10 cellular contexts compared by ENCODE assay signal in the genomic region with DNA sequence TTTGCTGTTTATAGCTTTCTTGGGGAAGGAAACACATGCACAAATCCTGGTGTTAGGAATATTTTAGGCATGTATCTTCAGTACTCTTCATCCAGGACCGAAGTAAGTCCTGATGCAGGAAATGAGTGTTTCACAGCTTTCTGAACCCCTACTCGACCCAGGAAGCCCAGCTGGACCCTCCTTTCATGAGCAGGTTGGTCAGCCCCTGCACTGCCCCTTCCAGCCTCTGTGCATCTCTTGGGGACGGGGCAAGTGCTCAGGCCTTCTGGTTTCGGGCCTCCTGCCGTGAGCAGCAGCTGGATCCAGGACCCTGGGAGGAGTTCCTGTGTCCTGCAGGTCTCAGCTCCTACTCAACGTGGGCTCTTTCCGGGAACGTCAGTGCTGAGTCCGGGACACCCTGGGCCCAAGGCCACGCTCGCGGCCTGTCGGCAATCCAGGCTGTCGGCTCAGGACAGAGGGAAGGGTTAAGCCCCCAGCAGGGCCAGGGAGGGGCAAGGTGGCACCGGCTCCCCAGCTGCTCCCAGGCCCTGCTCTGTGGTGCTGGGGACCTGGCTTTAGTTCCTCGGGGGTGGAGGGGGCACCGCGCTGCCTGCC. TPM values are rescaled to one million over a fixed set of nuclear protein-coding genes. Genes with fewer than 3 reads are reported as not detected.
DNase-seq lines count a peak whose midpoint lies in the region; ATAC-seq and TF ChIP-seq lines count a peak whose summit lies in the region.
"Not testable (repeated sequence)": the region's sequence is repeated elsewhere in the genome, so short reads cannot be mapped to it uniquely, and the experiment has no call there.
"Had no signal": no experiment of that assay in that cellular context is flagged by ENCODE, and none has a peak within 500 bp of the region (broad histone marks: within the 10 kb centered on the region; RNA-seq: fewer than 3 reads in every experiment).

No MANE protein-coding gene starts in this region.

- peak overlapping the region in 1 of 2 experiments; percentile 15 for H2BK12ac ChIP-seq in mesenchymal stem cell (ENCODE audit: low read length in 2 of 2)

- H2BK5ac ChIP-seq in mesenchymal stem cell (ENCODE audit: low read depth, low read length, poor library complexity, severe bottlenecking) = not testable (repeated sequence)

- intact Hi-C loops in Right ventricle myocardium inferior (cut with DNase I) (loop anchor here (5.0 kb wide), 1 partner anchor 137 kb away; no protein-coding TSS in a partner anchor), transverse colon (cut with DNase I; ENCODE audit: low total_unique reads) (loop anchor here (5.0 kb wide), 1 partner anchor 47 kb away; no protein-coding TSS in a partner anchor)

- WGBS in mesenchymal stem cell = 0% methylated on average over 2 of the region's 18 CpGs
- 16% methylated on average over 5 of the region's 18 CpGs; no CpG with 5 or more reads in 1 of the 2 donors for WGBS in transverse colon (ENCODE audit: low coverage in 1 of 2), 2 donors

- peak overlapping the region; percentile 73 for H3K27ac Mint-ChIP-seq in chondrocyte (ENCODE audit: unreplicated experiment)
- not testable (repeated sequence) for H3K27ac Mint-ChIP-seq in progenitor cell of endocrine pancreas

- H3K27me3 ChIP-seq in mesenchymal stem cell (ENCODE audit: control insufficient read depth in 1 of 2, insufficient read depth in 1 of 2, low read length in 2 of 2); transverse colon: not testable (repeated sequence)

- DNase-seq in EL = peak; percentile 46
- DNase-seq in OCI-M1 (lab: John Stamatoyannopoulos, UW) = peak; percentile 39
- not testable (repeated sequence) for DNase-seq in activated T-cell treated with anti-CD3 and anti-CD28 coated beads, Interleukin-2, amount 50 U/mL, for 4 hours; chondrocyte (ENCODE audit: low spot score); progenitor cell of endocrine pancreas (ENCODE audit: low spot score, unreplicated experiment); transverse colon
- DNase-seq in Right ventricle myocardium inferior (ENCODE audit: missing footprints) = peak; percentile 58
- peak; percentile 31 for DNase-seq in mesenchymal stem cell

- peak overlapping the region; percentile 84 for H3K9ac ChIP-seq in mesenchymal stem cell (ENCODE audit: low read length)

- in situ Hi-C loops in transverse colon (cut with MboI; ENCODE audit: low pct_ligation_motif_present in 1 of 4, low pct_unique_long_range_greater_than_20kb in 1 of 4, low sequenced_read_pairs in 3 of 4) = loop anchor here in 1 of 4 donors (5.0 kb wide), 1 partner anchor 57 kb away; the partner anchor contains the start of gene B4GALNT4

- not testable (repeated sequence) for H3K79me1 ChIP-seq in mesenchymal stem cell (replicated peaks; ENCODE audit: low read length, poor library complexity, severe bottlenecking)

- TF ChIP-seq CTCF in chondrocyte (IDR thresholded peaks at IDR 0.05); progenitor cell of endocrine pancreas (IDR thresholded peaks at IDR 0.05; ENCODE audit: unreplicated experiment); transverse colon (IDR thresholded peaks at IDR 0.05): not testable (repeated sequence)

- not testable (repeated sequence) for H3K27me3 Mint-ChIP-seq in activated T-cell treated with anti-CD3 and anti-CD28 coated beads, Interleukin-2, amount 50 U/mL, for 4 hours (ENCODE audit: low read depth); chondrocyte (ENCODE audit: low read depth)
- peaks cover 43% of the 10 kb centered on the region for H3K27me3 Mint-ChIP-seq in progenitor cell of endocrine pancreas

- TF ChIP-seq EP300 in transverse colon (IDR thresholded peaks at IDR 0.05; ENCODE audit: low read depth) = not testable (repeated sequence)

- H3K36me3 Mint-ChIP-seq in activated T-cell treated with anti-CD3 and anti-CD28 coated beads, Interleukin-2, amount 50 U/mL, for 4 hours (ENCODE audit: insufficient read depth); chondrocyte (ENCODE audit: low read depth); progenitor cell of endocrine pancreas (ENCODE audit: insufficient read depth): not testable (repeated sequence)

- H3K4ac ChIP-seq in mesenchymal stem cell (ENCODE audit: low read depth in 1 of 2, low read length in 2 of 2) = not testable (repeated sequence)

- peak overlapping the region; percentile 93 for H3K4me3 Mint-ChIP-seq in activated T-cell treated with anti-CD3 and anti-CD28 coated beads, Interleukin-2, amount 50 U/mL, for 4 hours
- H3K4me3 Mint-ChIP-seq in chondrocyte (ENCODE audit: unreplicated experiment) = peak overlapping the region; percentile 88
- peak overlapping the region; percentile 40 for H3K4me3 Mint-ChIP-seq in progenitor cell of endocrine pancreas (ENCODE audit: low read depth)

- not testable (repeated sequence) for H2AK5ac ChIP-seq in mesenchymal stem cell (ENCODE audit: low read length, severe bottlenecking)

- not testable (repeated sequence) for H2BK120ac ChIP-seq in mesenchymal stem cell (ENCODE audit: low read depth, low read length)

- H3K27ac ChIP-seq in mesenchymal stem cell (ENCODE audit: low read length, poor library complexity, severe bottlenecking) (peak overlapping the region; percentile 16), transverse colon (peak overlapping the region; percentile 69 to 89 (median 78))

- H3K9me3 ChIP-seq in mesenchymal stem cell (ENCODE audit: control insufficient read depth, low read length); transverse colon: not testable (repeated sequence)

- H3K4me3 ChIP-seq in mesenchymal stem cell (ENCODE audit: insufficient read depth in 1 of 2, low read depth in 1 of 2, low read length in 2 of 2) = peak overlapping the region in 1 of 2 experiments; percentile 94
- peak overlapping the region; percentile 16 to 50 (median 24) for H3K4me3 ChIP-seq in transverse colon

- not testable (repeated sequence) for H4K91ac ChIP-seq in mesenchymal stem cell (ENCODE audit: low read length)

- TF ChIP-seq POLR2A in transverse colon (IDR thresholded peaks at IDR 0.05) = not testable (repeated sequence)

- peak overlapping the region in 1 of 2 experiments; percentile 34 for H3K23ac ChIP-seq in mesenchymal stem cell (ENCODE audit: low read length in 2 of 2)

- H3K14ac ChIP-seq in mesenchymal stem cell (ENCODE audit: low read length in 2 of 2) = peak overlapping the region in 1 of 2 experiments; percentile 26

- H3K4me1 ChIP-seq in mesenchymal stem cell (ENCODE audit: control insufficient read depth, insufficient read depth, low read depth, low read length) (peaks cover 35% of the 10 kb centered on the region), transverse colon (peaks cover 22 to 46% (median 29%) of the 10 kb centered on the region in 4 donors)

- H3K18ac ChIP-seq in mesenchymal stem cell (ENCODE audit: low read depth in 1 of 2, low read length in 2 of 2) = peak overlapping the region; percentile 8 to 93

- not testable (repeated sequence) for H4K8ac ChIP-seq in mesenchymal stem cell (ENCODE audit: low read length)

- peak overlapping the region; percentile 15 for H3K4me2 ChIP-seq in mesenchymal stem cell (ENCODE audit: low read length, poor library complexity, severe bottlenecking)

- not testable (repeated sequence) for H3K36me3 ChIP-seq in mesenchymal stem cell (ENCODE audit: control insufficient read depth in 1 of 2, insufficient read depth in 2 of 2, low read depth in 1 of 2, low read length in 2 of 2); transverse colon

- H3K9me3 Mint-ChIP-seq in activated T-cell treated with anti-CD3 and anti-CD28 coated beads, Interleukin-2, amount 50 U/mL, for 4 hours; chondrocyte (ENCODE audit: low read depth); progenitor cell of endocrine pancreas (ENCODE audit: low read depth): not testable (repeated sequence)

- not testable (repeated sequence) for ATAC-seq in activated T-cell treated with anti-CD3 and anti-CD28 coated beads, Interleukin-2, amount 50 U/mL, for 4 hours
- ATAC-seq in Right ventricle myocardium inferior = peak; percentile 14

- H3K4me1 Mint-ChIP-seq in activated T-cell treated with anti-CD3 and anti-CD28 coated beads, Interleukin-2, amount 50 U/mL, for 4 hours (ENCODE audit: low read depth) = peaks cover 54% of the 10 kb centered on the region
- peaks cover 42% of the 10 kb centered on the region for H3K4me1 Mint-ChIP-seq in chondrocyte (ENCODE audit: low read depth)
- H3K4me1 Mint-ChIP-seq in progenitor cell of endocrine pancreas (ENCODE audit: low read depth) = peaks cover 33% of the 10 kb centered on the region

- not testable (repeated sequence) for H2BK15ac ChIP-seq in mesenchymal stem cell (ENCODE audit: low read depth, poor library complexity, severe bottlenecking)

- not testable (repeated sequence) for H2AFZ ChIP-seq in mesenchymal stem cell (ENCODE audit: low read depth, low read length)

RNA-seq across cellular contexts. Expression of gene IFITM2, which starts 2.5 kb away (rescaled TPM):
- total RNA-seq in activated T-cell treated with anti-CD3 and anti-CD28 coated beads, Interleukin-2, amount 50 U/mL, for 4 hours = 100 to 1,000 TPM; 197 to 257 (median 231) TPM
- total RNA-seq in chondrocyte (100 to 109 TPM (median 107 TPM) in 3 replicates), Right ventricle myocardium inferior (253 TPM), progenitor cell of endocrine pancreas (33.2 and 33.5 TPM in 2 replicates), transverse colon (10 to 100 TPM; 19.1 to 78.6 (median 49.8) TPM)
- polyA plus RNA-seq in mesenchymal stem cell (2013, experiment 1 of 2) = 1,548 TPM
- polyA plus RNA-seq in mesenchymal stem cell (2013, experiment 2 of 2) = 1,588 TPM

RNA-seq across cellular contexts. Expression of gene IFITM1, which starts 3.8 kb away (rescaled TPM):
- 100 to 1,000 TPM in 2 of 3 donors, 10 to 100 TPM in 1; 99.3 to 144 (median 120) TPM for total RNA-seq in activated T-cell treated with anti-CD3 and anti-CD28 coated beads, Interleukin-2, amount 50 U/mL, for 4 hours
- total RNA-seq in chondrocyte (1.0 to 3.3 TPM (median 1.6 TPM) in 3 replicates), Right ventricle myocardium inferior (125 TPM), progenitor cell of endocrine pancreas (2.3 TPM in 2 replicates), transverse colon (100 to 1,000 TPM in 1 of 4 donors, 10 to 100 TPM in 3; 19.9 to 109 (median 60.5) TPM)
- 395 TPM for polyA plus RNA-seq in mesenchymal stem cell (2013, experiment 1 of 2)
- 368 TPM for polyA plus RNA-seq in mesenchymal stem cell (2013, experiment 2 of 2)

RNA-seq across cellular contexts. Expression of gene IFITM3, which starts 10.6 kb away (rescaled TPM):
- 10 to 100 TPM in 2 of 3 donors, 1 to 10 TPM in 1; 5.3 to 24.6 (median 20.4) TPM for total RNA-seq in activated T-cell treated with anti-CD3 and anti-CD28 coated beads, Interleukin-2, amount 50 U/mL, for 4 hours
- total RNA-seq in chondrocyte (377 to 394 TPM (median 392 TPM) in 3 replicates), Right ventricle myocardium inferior (401 TPM), progenitor cell of endocrine pancreas (99.3 and 105 TPM in 2 replicates), transverse colon (100 to 1,000 TPM in 3 of 4 donors, 10 to 100 TPM in 1; 88.2 to 139 (median 123) TPM)
- polyA plus RNA-seq in mesenchymal stem cell (2013, experiment 1 of 2) = 2,969 TPM
- 2,910 TPM for polyA plus RNA-seq in mesenchymal stem cell (2013, experiment 2 of 2)

RNA-seq across cellular contexts. Expression of gene IFITM5, which starts 10.8 kb away (rescaled TPM):
- not detected for total RNA-seq in activated T-cell treated with anti-CD3 and anti-CD28 coated beads, Interleukin-2, amount 50 U/mL, for 4 hours
- total RNA-seq in chondrocyte = not detected in 3 replicates
- not detected for total RNA-seq in Right ventricle myocardium inferior
- polyA plus RNA-seq in mesenchymal stem cell (2013, experiment 1 of 2) = not detected
- polyA plus RNA-seq in mesenchymal stem cell (2013, experiment 2 of 2) = not detected
- not detected in 2 replicates for total RNA-seq in progenitor cell of endocrine pancreas
- not detected for total RNA-seq in transverse colon
- total RNA-seq: H4, pulmonary artery endothelial cell had no signal

RNA-seq across cellular contexts. Expression of gene PGGHG, which starts 21.1 kb away (rescaled TPM):
- total RNA-seq in activated T-cell treated with anti-CD3 and anti-CD28 coated beads, Interleukin-2, amount 50 U/mL, for 4 hours = 10 to 100 TPM; 16.6 to 76.3 (median 28.3) TPM
- total RNA-seq in chondrocyte (35.6 to 49.5 TPM (median 49.4 TPM) in 3 replicates), Right ventricle myocardium inferior (10.0 TPM), progenitor cell of endocrine pancreas (67.0 and 74.7 TPM in 2 replicates), transverse colon (100 to 1,000 TPM in 1 of 4 donors, 10 to 100 TPM in 3; 15.4 to 117 (median 30.8) TPM)
- 35.9 TPM for polyA plus RNA-seq in mesenchymal stem cell (2013, experiment 1 of 2)
- polyA plus RNA-seq in mesenchymal stem cell (2013, experiment 2 of 2) = 33.3 TPM

Comparison
In these comparisons a context has a peak if more than half of its experiments do, and no peak if none do; other contexts are left out.
1. H3K4me3 Mint-ChIP-seq: peak in every context shown above with its lines; median percentile 93 in activated T-cell treated with anti-CD3 and anti-CD28 coated beads, Interleukin-2, amount 50 U/mL, for 4 hours; 88 in chondrocyte; 40 in progenitor cell of endocrine pancreas.